ENCODE assay signal across 1 cellular context in the genomic region with DNA sequence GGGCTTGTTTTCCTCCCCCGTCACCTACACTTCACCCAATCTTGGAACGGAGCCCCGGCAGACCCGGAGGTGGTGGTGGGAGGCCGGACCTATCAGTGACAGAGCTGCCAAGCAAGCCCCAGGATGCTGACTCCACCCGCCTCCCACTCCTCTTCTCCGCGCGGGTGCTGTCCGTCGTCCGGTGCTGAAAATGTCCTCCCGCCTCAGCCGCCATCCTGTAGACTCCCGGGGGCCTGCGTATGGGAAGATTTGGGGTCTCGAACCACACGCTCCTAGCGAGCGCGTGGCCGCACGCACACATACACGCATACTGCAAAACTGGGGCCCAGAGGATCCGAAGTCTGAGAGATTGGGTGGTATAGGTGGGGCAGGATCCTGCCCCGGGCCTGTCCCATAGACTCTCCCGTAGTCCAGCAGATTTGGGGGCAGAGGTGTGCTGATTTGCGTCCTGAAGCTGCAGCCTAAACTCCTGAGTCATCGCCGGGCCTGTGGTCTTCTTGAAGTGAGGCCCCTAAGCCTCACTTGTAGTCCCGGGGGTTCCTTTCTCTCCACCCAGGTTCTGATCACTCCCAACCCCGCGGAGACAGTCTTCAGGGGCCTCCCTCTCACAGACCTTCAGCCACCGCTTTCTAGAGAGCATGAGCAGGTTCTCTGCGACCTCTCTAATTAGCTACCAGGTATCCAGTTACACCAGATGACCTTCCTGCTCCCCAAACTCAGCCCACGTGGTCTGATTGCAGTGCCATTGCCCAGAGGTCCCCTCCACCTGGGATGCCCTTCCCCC.
TF ChIP-seq lines count a peak whose summit lies in the region.

No MANE protein-coding gene starts in this region.

TF ChIP-seq in GM12878, 131 proteins besides CTCF, POLR2A, EP300 and RAD21 (continued from another document):
- TF ChIP-seq, protein P1, sequence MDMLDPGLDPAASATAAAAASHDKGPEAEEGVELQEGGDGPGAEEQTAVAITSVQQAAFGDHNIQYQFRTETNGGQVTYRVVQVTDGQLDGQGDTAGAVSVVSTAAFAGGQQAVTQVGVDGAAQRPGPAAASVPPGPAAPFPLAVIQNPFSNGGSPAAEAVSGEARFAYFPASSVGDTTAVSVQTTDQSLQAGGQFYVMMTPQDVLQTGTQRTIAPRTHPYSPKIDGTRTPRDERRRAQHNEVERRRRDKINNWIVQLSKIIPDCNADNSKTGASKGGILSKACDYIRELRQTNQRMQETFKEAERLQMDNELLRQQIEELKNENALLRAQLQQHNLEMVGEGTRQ (IDR thresholded peaks at IDR 0.05; ENCODE audit: borderline replicate concordance, low read depth, low read length), result no peak
- TF ChIP-seq, protein P2, sequence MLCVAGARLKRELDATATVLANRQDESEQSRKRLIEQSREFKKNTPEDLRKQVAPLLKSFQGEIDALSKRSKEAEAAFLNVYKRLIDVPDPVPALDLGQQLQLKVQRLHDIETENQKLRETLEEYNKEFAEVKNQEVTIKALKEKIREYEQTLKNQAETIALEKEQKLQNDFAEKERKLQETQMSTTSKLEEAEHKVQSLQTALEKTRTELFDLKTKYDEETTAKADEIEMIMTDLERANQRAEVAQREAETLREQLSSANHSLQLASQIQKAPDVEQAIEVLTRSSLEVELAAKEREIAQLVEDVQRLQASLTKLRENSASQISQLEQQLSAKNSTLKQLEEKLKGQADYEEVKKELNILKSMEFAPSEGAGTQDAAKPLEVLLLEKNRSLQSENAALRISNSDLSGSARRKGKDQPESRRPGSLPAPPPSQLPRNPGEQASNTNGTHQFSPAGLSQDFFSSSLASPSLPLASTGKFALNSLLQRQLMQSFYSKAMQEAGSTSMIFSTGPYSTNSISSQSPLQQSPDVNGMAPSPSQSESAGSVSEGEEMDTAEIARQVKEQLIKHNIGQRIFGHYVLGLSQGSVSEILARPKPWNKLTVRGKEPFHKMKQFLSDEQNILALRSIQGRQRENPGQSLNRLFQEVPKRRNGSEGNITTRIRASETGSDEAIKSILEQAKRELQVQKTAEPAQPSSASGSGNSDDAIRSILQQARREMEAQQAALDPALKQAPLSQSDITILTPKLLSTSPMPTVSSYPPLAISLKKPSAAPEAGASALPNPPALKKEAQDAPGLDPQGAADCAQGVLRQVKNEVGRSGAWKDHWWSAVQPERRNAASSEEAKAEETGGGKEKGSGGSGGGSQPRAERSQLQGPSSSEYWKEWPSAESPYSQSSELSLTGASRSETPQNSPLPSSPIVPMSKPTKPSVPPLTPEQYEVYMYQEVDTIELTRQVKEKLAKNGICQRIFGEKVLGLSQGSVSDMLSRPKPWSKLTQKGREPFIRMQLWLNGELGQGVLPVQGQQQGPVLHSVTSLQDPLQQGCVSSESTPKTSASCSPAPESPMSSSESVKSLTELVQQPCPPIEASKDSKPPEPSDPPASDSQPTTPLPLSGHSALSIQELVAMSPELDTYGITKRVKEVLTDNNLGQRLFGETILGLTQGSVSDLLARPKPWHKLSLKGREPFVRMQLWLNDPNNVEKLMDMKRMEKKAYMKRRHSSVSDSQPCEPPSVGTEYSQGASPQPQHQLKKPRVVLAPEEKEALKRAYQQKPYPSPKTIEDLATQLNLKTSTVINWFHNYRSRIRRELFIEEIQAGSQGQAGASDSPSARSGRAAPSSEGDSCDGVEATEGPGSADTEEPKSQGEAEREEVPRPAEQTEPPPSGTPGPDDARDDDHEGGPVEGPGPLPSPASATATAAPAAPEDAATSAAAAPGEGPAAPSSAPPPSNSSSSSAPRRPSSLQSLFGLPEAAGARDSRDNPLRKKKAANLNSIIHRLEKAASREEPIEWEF (IDR thresholded peaks at IDR 0.05; ENCODE audit: insufficient replicate concordance, low read depth, low read length), result no peak
